In genomic region chr1:67814121-67814772, GRCh38 we compare ENCODE assay signal across 12 cellular contexts. TPM values are rescaled to one million over a fixed set of nuclear protein-coding genes. Genes with fewer than 3 reads are reported as not detected.
A peak's percentile ranks its signal among the peaks of the same experiment; 100 is the strongest.
DNase-seq lines count a peak whose midpoint lies in the region; ATAC-seq and TF ChIP-seq lines count a peak whose summit lies in the region.
"Had no signal": no experiment of that assay in that cellular context is flagged by ENCODE, and none has a peak within 500 bp of the region (broad histone marks: within the 10 kb centered on the region; RNA-seq: fewer than 3 reads in every experiment).

No MANE protein-coding gene starts in this region.

- H3K4me1 ChIP-seq in Peyer's patch = peaks cover 0 to 66% (median 5%) of the 10 kb centered on the region in 4 donors
- peaks cover 22 to 90% (median 35%) of the 10 kb centered on the region in 3 donors for H3K4me1 ChIP-seq in gastroesophageal sphincter

- H3K27me3 ChIP-seq in Peyer's patch (no peaks in the 10 kb centered on the region), gastroesophageal sphincter (no peaks in the 10 kb centered on the region)

- no peaks in the 10 kb centered on the region for H3K36me3 ChIP-seq in Peyer's patch
- no peaks in the 10 kb centered on the region for H3K36me3 ChIP-seq in gastroesophageal sphincter

- peaks cover 21% of the 10 kb centered on the region for H3K4me1 Mint-ChIP-seq in nephron progenitor cell
- H3K4me1 Mint-ChIP-seq: B cell had no signal

- no peak for TF ChIP-seq POLR2A in Peyer's patch (IDR thresholded peaks at IDR 0.05)
- TF ChIP-seq POLR2A in gastroesophageal sphincter (IDR thresholded peaks at IDR 0.05) = no peak

- H3K27ac ChIP-seq in Peyer's patch (peak overlapping the region in 3 of 4 donors; percentile 75 to 92 (median 88)), gastroesophageal sphincter (peak overlapping the region; percentile 69 to 91 (median 74))

- 12 to 20% methylated on average over 3 of the region's 3 CpGs for WGBS in gastroesophageal sphincter (ENCODE audit: low coverage in 1 of 2), 2 donors

- no peaks in the 10 kb centered on the region for H3K27me3 Mint-ChIP-seq in nephron progenitor cell (ENCODE audit: low read depth, poor library complexity)

- peaks cover 48% of the 10 kb centered on the region for H3K36me3 Mint-ChIP-seq in nephron progenitor cell (ENCODE audit: low read depth)

- TF ChIP-seq EP300 in gastroesophageal sphincter (IDR thresholded peaks at IDR 0.05) = no peak

- DNase-seq in AG08395 (ENCODE audit: low spot score) = peak; percentile 53
- DNase-seq in Peyer's patch = no peak
- no peak for DNase-seq in nephron progenitor cell
- no peak for DNase-seq in NCI-H1048 (lab: John Stamatoyannopoulos, UW)
- DNase-seq in NK-92 treated with Interleukin-12 subunit alpha and Interleukin-12 subunit beta, amount 100 ng/mL, for 24 hours (lab: John Stamatoyannopoulos, UW) = no peak
- DNase-seq: activated gamma-delta T cell; effector CD8-positive, alpha-beta T cell; MV-4-11 had no signal

- H3K27ac Mint-ChIP-seq in nephron progenitor cell = peak overlapping the region; percentile 55
- H3K27ac Mint-ChIP-seq: B cell had no signal

- TF ChIP-seq CTCF in Peyer's patch (IDR thresholded peaks at IDR 0.05) (no peak), gastroesophageal sphincter (IDR thresholded peaks at IDR 0.05) (no peak), nephron progenitor cell (IDR thresholded peaks at IDR 0.05) (no peak)

- no peak overlapping the region for H3K4me3 Mint-ChIP-seq in nephron progenitor cell
- H3K4me3 Mint-ChIP-seq: B cell had no signal

- H3K9me3 ChIP-seq in Peyer's patch = no peaks in the 10 kb centered on the region
- H3K9me3 ChIP-seq in gastroesophageal sphincter = no peaks in the 10 kb centered on the region

- ATAC-seq in gastroesophageal sphincter (peak; percentile 32), GM19035 (IDR thresholded peaks at IDR 0.05; ENCODE audit: unreplicated experiment) (no peak), GM21526 (IDR thresholded peaks at IDR 0.05; ENCODE audit: low FRiP score, unreplicated experiment) (no peak)

- peaks cover 4% of the 10 kb centered on the region for H3K9me3 Mint-ChIP-seq in nephron progenitor cell

- H3K4me3 ChIP-seq in Peyer's patch (peak overlapping the region in 2 of 4 donors; percentile 2 to 15), gastroesophageal sphincter (peak overlapping the region in 1 of 2 donors; percentile 13)

RNA-seq across cellular contexts. Expression of gene GNG12, which starts 19.0 kb away (rescaled TPM):
- 100 to 1,000 TPM in 3 of 4 donors, 10 to 100 TPM in 1; 61.9 to 271 (median 165) TPM for total RNA-seq in Peyer's patch
- 100 to 1,000 TPM; 135 to 175 (median 149) TPM for total RNA-seq in gastroesophageal sphincter
- total RNA-seq: B cell had no signal
